ENCODE assay signal across 21 cellular contexts in the genomic region with DNA sequence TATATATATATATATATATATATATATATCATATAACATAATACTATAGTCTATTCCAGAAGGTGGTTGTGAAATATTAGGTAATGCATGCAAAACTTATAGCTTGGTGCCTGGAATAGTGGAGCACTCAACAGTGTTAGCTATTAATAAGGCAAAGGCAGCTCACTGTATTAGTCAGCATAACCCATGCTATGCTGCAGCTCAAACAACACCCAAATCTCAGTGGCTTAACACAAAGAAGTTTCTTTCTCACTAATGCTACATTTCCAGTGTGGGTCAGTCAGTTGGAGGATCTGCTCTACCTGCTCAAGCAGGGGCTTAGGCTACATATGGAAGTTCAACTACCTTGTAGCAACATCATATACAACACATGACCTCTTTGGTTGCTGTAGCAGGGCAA. TPM values are rescaled to one million over a fixed set of nuclear protein-coding genes. Genes with fewer than 3 reads are reported as not detected.
DNase-seq lines count a peak whose midpoint lies in the region; ATAC-seq and TF ChIP-seq lines count a peak whose summit lies in the region.
"Had no signal": no experiment of that assay in that cellular context is flagged by ENCODE, and none has a peak within 500 bp of the region (broad histone marks: within the 10 kb centered on the region; RNA-seq: fewer than 3 reads in every experiment).

No MANE protein-coding gene starts in this region.

- ATAC-seq in GM18870 (IDR thresholded peaks at IDR 0.05; ENCODE audit: unreplicated experiment) (peak; percentile 74), GM21515 (IDR thresholded peaks at IDR 0.05; ENCODE audit: unreplicated experiment) (peak; percentile 73), HG02973 (IDR thresholded peaks at IDR 0.05; ENCODE audit: unreplicated experiment) (peak; percentile 76), HG03565 (IDR thresholded peaks at IDR 0.05; ENCODE audit: unreplicated experiment) (peak; percentile 81)
- ATAC-seq: activated T-cell treated with anti-CD3 and anti-CD28 coated beads, Interleukin-2, amount 50 U/mL, for 4 hours; stimulated activated naive CD8-positive, alpha-beta T cell treated with anti-CD3 and anti-CD28 coated beads, Interleukin-15, Interleukin-2, amounts not matched to agents 100 U/mL and 50 U/mL, for 24 hours; T-helper 17 cell had no signal

- H3K9me3 ChIP-seq in smooth muscle cell (replicated peaks; ENCODE audit: low read depth), result no peaks in the 10 kb centered on the region

- no peak for TF ChIP-seq CTCF in smooth muscle cell (IDR thresholded peaks at IDR 0.05; ENCODE audit: borderline replicate concordance, insufficient read depth, poor library complexity, severe bottlenecking)

- no peak overlapping the region for H3K27ac ChIP-seq in smooth muscle cell (ENCODE audit: low read depth)
- H3K27ac ChIP-seq: BLaER1, skin epidermis had no signal

- H3K36me3 ChIP-seq in smooth muscle cell (ENCODE audit: low read depth), result no peaks in the 10 kb centered on the region
- H3K36me3 ChIP-seq: BLaER1 had no signal

- no peak overlapping the region for H3K4me2 ChIP-seq in smooth muscle cell
- H3K4me2 ChIP-seq: BLaER1 had no signal

- H3K27me3 Mint-ChIP-seq in activated CD4-positive, alpha-beta T cell treated with anti-CD3 and anti-CD28 coated beads, Interleukin-2, amount 10 ng/mL, durations not matched to agents 24 days and 14 days, result peaks cover 4% of the 10 kb centered on the region
- H3K27me3 Mint-ChIP-seq: T-helper 17 cell had no signal

- DNase-seq in A172 (ENCODE audit: low spot score), result no peak
- DNase-seq in smooth muscle cell (lab: John Stamatoyannopoulos, UW; ENCODE audit: unreplicated experiment), result no peak
- DNase-seq in NCI-H2029 (lab: John Stamatoyannopoulos, UW), result no peak
- DNase-seq in activated CD4-positive, alpha-beta T cell treated with anti-CD3 and anti-CD28 coated beads, Interleukin-2, amount 10 ng/mL, durations not matched to agents 24 days and 14 days, result no peak
- DNase-seq: activated T-cell treated with anti-CD3 and anti-CD28 coated beads, Interleukin-2, amount 50 U/mL, for 4 hours; glutamatergic neuron; H7; islet precursor cell; NCI-H1930; NCI-H69; nucleus accumbens; stimulated activated naive CD8-positive, alpha-beta T cell treated with anti-CD3 and anti-CD28 coated beads, Interleukin-15, Interleukin-2, amounts not matched to agents 100 U/mL and 50 U/mL, for 24 hours; T-helper 17 cell had no signal

- H3K4me1 Mint-ChIP-seq in activated CD4-positive, alpha-beta T cell treated with anti-CD3 and anti-CD28 coated beads, Interleukin-2, amount 10 ng/mL, durations not matched to agents 24 days and 14 days, result peaks cover 6% of the 10 kb centered on the region

- no peaks in the 10 kb centered on the region for H4K20me1 ChIP-seq in smooth muscle cell (ENCODE audit: low read depth)
- H4K20me1 ChIP-seq: BLaER1 had no signal

- H3K27me3 ChIP-seq in smooth muscle cell (ENCODE audit: low read depth), result no peaks in the 10 kb centered on the region
- H3K27me3 ChIP-seq: BLaER1 had no signal

- H3K4me3 Mint-ChIP-seq in activated CD4-positive, alpha-beta T cell treated with anti-CD3 and anti-CD28 coated beads, Interleukin-2, amount 10 ng/mL, durations not matched to agents 24 days and 14 days, result no peak overlapping the region
- H3K4me3 Mint-ChIP-seq: activated T-cell treated with anti-CD3 and anti-CD28 coated beads, Interleukin-2, amount 50 U/mL, for 4 hours; mesothelial cell of epicardium; T-helper 17 cell had no signal

- intact Hi-C loops in activated CD4-positive, alpha-beta T cell treated with anti-CD3 and anti-CD28 coated beads, Interleukin-2, amount 10 ng/mL, durations not matched to agents 24 days and 14 days (cut with micrococcal nuclease), result no loop called here

- no peak overlapping the region for H3K4me3 ChIP-seq in smooth muscle cell
- H3K4me3 ChIP-seq: BLaER1, skin epidermis had no signal

- H3K27ac Mint-ChIP-seq in activated CD4-positive, alpha-beta T cell treated with anti-CD3 and anti-CD28 coated beads, Interleukin-2, amount 10 ng/mL, durations not matched to agents 24 days and 14 days, result no peak overlapping the region
- H3K27ac Mint-ChIP-seq: mesothelial cell of epicardium, T-helper 17 cell had no signal

- H3F3A ChIP-seq in smooth muscle cell (ENCODE audit: low read depth), result no peaks in the 10 kb centered on the region

- no peaks in the 10 kb centered on the region for H3K36me3 Mint-ChIP-seq in activated CD4-positive, alpha-beta T cell treated with anti-CD3 and anti-CD28 coated beads, Interleukin-2, amount 10 ng/mL, durations not matched to agents 24 days and 14 days (ENCODE audit: low read depth)
- H3K36me3 Mint-ChIP-seq: mesothelial cell of epicardium had no signal

- H3K79me2 ChIP-seq in smooth muscle cell (ENCODE audit: low read depth), result no peaks in the 10 kb centered on the region

- H2AFZ ChIP-seq in smooth muscle cell (ENCODE audit: low read depth), result no peak overlapping the region

- H3K4me1 ChIP-seq in smooth muscle cell (ENCODE audit: low read depth), result no peaks in the 10 kb centered on the region

- H3K9me3 Mint-ChIP-seq in activated CD4-positive, alpha-beta T cell treated with anti-CD3 and anti-CD28 coated beads, Interleukin-2, amount 10 ng/mL, durations not matched to agents 24 days and 14 days, result no peaks in the 10 kb centered on the region
- H3K9me3 Mint-ChIP-seq: activated T-cell treated with anti-CD3 and anti-CD28 coated beads, Interleukin-2, amount 50 U/mL, for 4 hours had no signal

- H3K9ac ChIP-seq in smooth muscle cell (ENCODE audit: low read depth), result no peak overlapping the region
- H3K9ac ChIP-seq: BLaER1 had no signal

RNA-seq across cellular contexts. Expression of gene RPGR, which starts 5.2 kb away (rescaled TPM):
- 3.7 and 5.3 TPM in 2 replicates for total RNA-seq in A172 (2014; rRNA removed; shearing (Covaris generic))
- 9.2 and 11.5 TPM in 2 replicates for total RNA-seq in smooth muscle cell
- 2.1 and 2.4 TPM in 2 replicates for polyA plus RNA-seq in smooth muscle cell
- total RNA-seq in activated CD4-positive, alpha-beta T cell treated with anti-CD3 and anti-CD28 coated beads, Interleukin-2, amount 10 ng/mL, durations not matched to agents 24 days and 14 days, result 7.7 and 8.6 TPM in 2 replicates

RNA-seq across cellular contexts. Expression of gene OTC, which starts 19.9 kb away (rescaled TPM):
- total RNA-seq in A172 (2014; rRNA removed; shearing (Covaris generic)), result not detected in 2 replicates
- total RNA-seq in smooth muscle cell, result not detected in 2 replicates
- polyA plus RNA-seq in smooth muscle cell, result not detected in 2 replicates
- total RNA-seq in activated CD4-positive, alpha-beta T cell treated with anti-CD3 and anti-CD28 coated beads, Interleukin-2, amount 10 ng/mL, durations not matched to agents 24 days and 14 days, result not detected in 2 replicates
- total RNA-seq: activated T-cell treated with anti-CD3 and anti-CD28 coated beads, Interleukin-2, amount 50 U/mL, for 4 hours; cerebellum; H7; mesothelial cell of epicardium; T-helper 17 cell had no signal
